In the genomic region with DNA sequence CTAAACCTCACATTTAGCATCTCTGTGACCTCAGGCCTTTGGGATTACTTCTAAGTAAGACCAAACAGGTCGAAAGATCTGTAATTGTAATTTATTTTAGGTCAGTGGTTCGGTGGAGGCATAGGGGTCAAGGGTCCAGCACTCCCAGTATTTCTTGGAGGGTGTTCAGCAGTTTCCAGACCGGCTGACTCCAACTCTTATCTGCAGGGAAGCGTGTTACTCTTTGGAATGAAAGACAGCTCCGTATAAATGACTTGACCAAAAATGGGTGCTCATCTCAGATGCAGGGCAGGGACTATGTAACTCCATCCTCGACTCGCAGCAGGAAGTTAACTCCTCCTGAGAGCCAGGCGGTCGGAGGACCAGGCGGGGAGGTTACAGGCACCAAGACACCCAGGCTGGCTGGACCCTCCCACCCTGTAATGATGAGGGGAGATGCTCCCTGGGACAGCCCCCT, we compare ENCODE assay signal across 8 cellular contexts.
DNase-seq lines count a peak whose midpoint lies in the region; ATAC-seq and TF ChIP-seq lines count a peak whose summit lies in the region.

No MANE protein-coding gene starts in this region.

- peaks cover 14% of the 10 kb centered on the region for H4K20me1 ChIP-seq in OCI-LY3 (ENCODE audit: insufficient read depth, low read length)

- peaks cover 41% of the 10 kb centered on the region for H3K79me2 ChIP-seq in OCI-LY3 (ENCODE audit: low read length)
- H3K79me2 ChIP-seq in parathyroid adenoma: no peaks in the 10 kb centered on the region

- TF ChIP-seq CTCF in OCI-LY3 (IDR thresholded peaks at IDR 0.05; ENCODE audit: low read depth, low read length) (no peak), parathyroid adenoma (IDR thresholded peaks at IDR 0.05) (no peak)

- peak overlapping the region; percentile 84 for H3K4me2 ChIP-seq in OCI-LY3 (ENCODE audit: low read length)
- H3K4me2 ChIP-seq in parathyroid adenoma (ENCODE audit: low read length): peak overlapping the region; percentile 87

- H3K4me1 ChIP-seq in OCI-LY3 (ENCODE audit: low read length) (peaks cover 18% of the 10 kb centered on the region), parathyroid adenoma (no peaks in the 10 kb centered on the region)

- no peaks in the 10 kb centered on the region for H3K9me3 ChIP-seq in OCI-LY3 (ENCODE audit: insufficient read depth, low read length)
- no peaks in the 10 kb centered on the region for H3K9me3 ChIP-seq in parathyroid adenoma (ENCODE audit: control insufficient read depth, low read length)

- in situ Hi-C loops in KBM-7 (cut with MboI; ENCODE audit: low pct_unique_long_range_greater_than_20kb, low sequenced_read_pairs): no loop called here

- H3K9ac ChIP-seq in OCI-LY3 (ENCODE audit: low read length) (peak overlapping the region; percentile 49), parathyroid adenoma (no peak overlapping the region)

- H3K27me3 ChIP-seq in OCI-LY3 (ENCODE audit: low read depth, low read length): peaks cover 10% of the 10 kb centered on the region; the same call in 1 of the 2 replicates
- H3K27me3 ChIP-seq in parathyroid adenoma (ENCODE audit: control insufficient read depth, insufficient read depth, low read length): no peaks in the 10 kb centered on the region

- peak; percentile 56 for DNase-seq in GF-D8 (lab: John Stamatoyannopoulos, UW)
- no peak for DNase-seq in epithelial cell of prostate (ENCODE audit: low read depth, low spot score)
- DNase-seq in germinal center (ENCODE audit: low spot score): no peak
- DNase-seq in KBM-7: no peak

- peak overlapping the region; percentile 96 for H2AFZ ChIP-seq in OCI-LY3 (ENCODE audit: low read depth, low read length)
- peak overlapping the region; percentile 94 for H2AFZ ChIP-seq in parathyroid adenoma

- H3K27ac ChIP-seq in OCI-LY3 (ENCODE audit: low read length) (no peak overlapping the region), epithelial cell of prostate (peak overlapping the region; percentile 60), parathyroid adenoma (peak overlapping the region; percentile 74)

- H3K4me3 ChIP-seq in OCI-LY3 (ENCODE audit: low read length): peak overlapping the region; percentile 88
- peak overlapping the region; percentile 83 for H3K4me3 ChIP-seq in parathyroid adenoma (ENCODE audit: low read depth, low read length)

- ATAC-seq in HG03039 (IDR thresholded peaks at IDR 0.05; ENCODE audit: unreplicated experiment): no peak
- no peak for ATAC-seq in HG02973 (IDR thresholded peaks at IDR 0.05; ENCODE audit: unreplicated experiment)

- H3K36me3 ChIP-seq in OCI-LY3 (replicated peaks; ENCODE audit: low read depth, low read length) (peaks cover 7% of the 10 kb centered on the region), parathyroid adenoma (ENCODE audit: control insufficient read depth, insufficient read depth, low read length) (no peaks in the 10 kb centered on the region)
